ENCODE assay signal across 9 cellular contexts in the genomic region with DNA sequence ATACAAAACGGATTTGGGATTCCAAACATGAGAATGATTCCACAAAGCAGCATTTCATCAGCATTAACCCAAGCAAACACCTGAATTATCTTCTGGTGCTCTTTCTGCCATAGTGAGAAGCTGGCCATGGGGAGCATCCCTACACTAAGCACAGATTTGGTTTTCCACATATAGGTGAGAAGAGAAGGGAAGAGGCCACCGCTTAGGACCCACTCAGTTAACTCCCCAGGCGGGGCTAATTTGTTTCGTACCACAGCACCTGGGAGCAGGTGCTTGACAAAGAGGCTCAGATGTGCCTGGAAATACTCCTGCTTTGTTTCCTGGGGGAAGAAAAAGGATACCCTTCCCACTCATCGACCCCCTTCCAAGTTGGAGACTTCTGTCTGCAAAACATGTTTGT.
DNase-seq lines count a peak whose midpoint lies in the region; ATAC-seq and TF ChIP-seq lines count a peak whose summit lies in the region.
"Had no signal": no experiment of that assay in that cellular context is flagged by ENCODE, and none has a peak within 500 bp of the region (broad histone marks: within the 10 kb centered on the region; RNA-seq: fewer than 3 reads in every experiment).

No MANE protein-coding gene starts in this region.

- H3K4me2 ChIP-seq in GM23338, result no peak overlapping the region

- TF ChIP-seq CTCF in C4-2B (conservative IDR thresholded peaks at IDR 0.05) (no peak), GM23338 (conservative IDR thresholded peaks at IDR 0.05; ENCODE audit: low read depth in 2 of 2) (no peak), WERI-Rb-1 (IDR thresholded peaks at IDR 0.05; ENCODE audit: low read depth, low read length) (no peak), neural crest cell (conservative IDR thresholded peaks at IDR 0.05) (no peak)

- H3K9me3 ChIP-seq in WERI-Rb-1 (ENCODE audit: severe bottlenecking), result no peaks in the 10 kb centered on the region

- ATAC-seq in GM23338, result peak; percentile 58
- no peak for ATAC-seq in HG03135 (IDR thresholded peaks at IDR 0.05; ENCODE audit: unreplicated experiment)

- DNase-seq in GM23338 (ENCODE audit: low spot score) (no peak), WERI-Rb-1 (no peak), neural crest cell (ENCODE audit: low read depth, low spot score) (no peak), NCI-H2171 treated with DMSO at 0.1 percent for 48 hours (lab: John Stamatoyannopoulos, UW) (no peak), NCI-H1092 (lab: John Stamatoyannopoulos, UW) (no peak), foreskin melanocyte (no peak)
- DNase-seq: NK-92 treated with Interleukin-12 subunit alpha and Interleukin-12 subunit beta, amount 100 ng/mL, for 24 hours had no signal

- H3K4me3 Mint-ChIP-seq in GM23338 (no peak overlapping the region), neural crest cell (peak overlapping the region; percentile 40)

- H3K79me2 ChIP-seq in GM23338 (replicated peaks; ENCODE audit: insufficient read depth), result no peaks in the 10 kb centered on the region

- peak overlapping the region; percentile 52; the same call in 1 of the 2 replicates for H2AFZ ChIP-seq in GM23338

- H3K36me3 ChIP-seq in GM23338 (ENCODE audit: insufficient read depth) (no peaks in the 10 kb centered on the region), WERI-Rb-1 (no peaks in the 10 kb centered on the region)

- H3K36me3 Mint-ChIP-seq in GM23338 (ENCODE audit: low read depth) (no peaks in the 10 kb centered on the region), neural crest cell (ENCODE audit: low read depth) (no peaks in the 10 kb centered on the region)

- H3K4me1 Mint-ChIP-seq in GM23338 (peaks cover 11% of the 10 kb centered on the region), neural crest cell (peaks cover 55% of the 10 kb centered on the region)

- H3K9me2 ChIP-seq in GM23338 (ENCODE audit: insufficient read depth), result no peaks in the 10 kb centered on the region

- H3F3A ChIP-seq in GM23338 (replicated peaks; ENCODE audit: low read depth), result no peaks in the 10 kb centered on the region

- peaks cover 5% of the 10 kb centered on the region; the same call in 1 of the 2 replicates for H3K4me1 ChIP-seq in GM23338 (ENCODE audit: insufficient read depth)

- H3K27me3 Mint-ChIP-seq in GM23338 (ENCODE audit: insufficient read depth, low read depth, poor library complexity) (peaks cover 2% of the 10 kb centered on the region), neural crest cell (ENCODE audit: low read depth) (no peaks in the 10 kb centered on the region)

- no peaks in the 10 kb centered on the region; the same call in 1 of the 2 replicates for H4K20me1 ChIP-seq in GM23338 (replicated peaks; ENCODE audit: insufficient read depth)

- no peak overlapping the region for H3K27ac Mint-ChIP-seq in GM23338
- H3K27ac Mint-ChIP-seq in neural crest cell (ENCODE audit: unreplicated experiment), result peak overlapping the region; percentile 91

- H3K27ac ChIP-seq in C4-2B (peak overlapping the region; percentile 92), GM23338 (ENCODE audit: low read depth) (no peak overlapping the region), WERI-Rb-1 (peak overlapping the region; percentile 85)

- H3K4me3 ChIP-seq in GM23338 (no peak overlapping the region), WERI-Rb-1 (ENCODE audit: low read depth, low read length) (no peak overlapping the region)

- H3K27me3 ChIP-seq in GM23338 (ENCODE audit: insufficient read depth), result no peaks in the 10 kb centered on the region
- no peaks in the 10 kb centered on the region for H3K27me3 ChIP-seq in WERI-Rb-1 (ENCODE audit: insufficient read depth, low read depth, severe bottlenecking)

- no peaks in the 10 kb centered on the region for H3K9me3 Mint-ChIP-seq in GM23338
- H3K9me3 Mint-ChIP-seq in neural crest cell, result no peaks in the 10 kb centered on the region

TF ChIP-seq in GM23338, 12 proteins besides CTCF, POLR2A, EP300 and RAD21 (continues in another document):
- no peak for TF ChIP-seq POLR2AphosphoS5 (IDR thresholded peaks at IDR 0.05; ENCODE audit: low read depth)
- TF ChIP-seq, protein P1, sequence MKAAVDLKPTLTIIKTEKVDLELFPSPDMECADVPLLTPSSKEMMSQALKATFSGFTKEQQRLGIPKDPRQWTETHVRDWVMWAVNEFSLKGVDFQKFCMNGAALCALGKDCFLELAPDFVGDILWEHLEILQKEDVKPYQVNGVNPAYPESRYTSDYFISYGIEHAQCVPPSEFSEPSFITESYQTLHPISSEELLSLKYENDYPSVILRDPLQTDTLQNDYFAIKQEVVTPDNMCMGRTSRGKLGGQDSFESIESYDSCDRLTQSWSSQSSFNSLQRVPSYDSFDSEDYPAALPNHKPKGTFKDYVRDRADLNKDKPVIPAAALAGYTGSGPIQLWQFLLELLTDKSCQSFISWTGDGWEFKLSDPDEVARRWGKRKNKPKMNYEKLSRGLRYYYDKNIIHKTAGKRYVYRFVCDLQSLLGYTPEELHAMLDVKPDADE (IDR thresholded peaks at IDR 0.05), result no peak
- no peak for TF ChIP-seq EZH2 (IDR thresholded peaks at IDR 0.05; ENCODE audit: low read depth, unreplicated experiment)
- TF ChIP-seq STAT1 (IDR thresholded peaks at IDR 0.05; ENCODE audit: unreplicated experiment), result no peak
- no peak for TF ChIP-seq ZNF114 (CRISPR knock-in tag; IDR thresholded peaks at IDR 0.05)
- no peak for TF ChIP-seq CREB1 (CRISPR knock-in tag; IDR thresholded peaks at IDR 0.05; ENCODE audit: low read depth)
- no peak for TF ChIP-seq ZNF331 (CRISPR knock-in tag; IDR thresholded peaks at IDR 0.05; ENCODE audit: low read depth)
- TF ChIP-seq, protein P2, sequence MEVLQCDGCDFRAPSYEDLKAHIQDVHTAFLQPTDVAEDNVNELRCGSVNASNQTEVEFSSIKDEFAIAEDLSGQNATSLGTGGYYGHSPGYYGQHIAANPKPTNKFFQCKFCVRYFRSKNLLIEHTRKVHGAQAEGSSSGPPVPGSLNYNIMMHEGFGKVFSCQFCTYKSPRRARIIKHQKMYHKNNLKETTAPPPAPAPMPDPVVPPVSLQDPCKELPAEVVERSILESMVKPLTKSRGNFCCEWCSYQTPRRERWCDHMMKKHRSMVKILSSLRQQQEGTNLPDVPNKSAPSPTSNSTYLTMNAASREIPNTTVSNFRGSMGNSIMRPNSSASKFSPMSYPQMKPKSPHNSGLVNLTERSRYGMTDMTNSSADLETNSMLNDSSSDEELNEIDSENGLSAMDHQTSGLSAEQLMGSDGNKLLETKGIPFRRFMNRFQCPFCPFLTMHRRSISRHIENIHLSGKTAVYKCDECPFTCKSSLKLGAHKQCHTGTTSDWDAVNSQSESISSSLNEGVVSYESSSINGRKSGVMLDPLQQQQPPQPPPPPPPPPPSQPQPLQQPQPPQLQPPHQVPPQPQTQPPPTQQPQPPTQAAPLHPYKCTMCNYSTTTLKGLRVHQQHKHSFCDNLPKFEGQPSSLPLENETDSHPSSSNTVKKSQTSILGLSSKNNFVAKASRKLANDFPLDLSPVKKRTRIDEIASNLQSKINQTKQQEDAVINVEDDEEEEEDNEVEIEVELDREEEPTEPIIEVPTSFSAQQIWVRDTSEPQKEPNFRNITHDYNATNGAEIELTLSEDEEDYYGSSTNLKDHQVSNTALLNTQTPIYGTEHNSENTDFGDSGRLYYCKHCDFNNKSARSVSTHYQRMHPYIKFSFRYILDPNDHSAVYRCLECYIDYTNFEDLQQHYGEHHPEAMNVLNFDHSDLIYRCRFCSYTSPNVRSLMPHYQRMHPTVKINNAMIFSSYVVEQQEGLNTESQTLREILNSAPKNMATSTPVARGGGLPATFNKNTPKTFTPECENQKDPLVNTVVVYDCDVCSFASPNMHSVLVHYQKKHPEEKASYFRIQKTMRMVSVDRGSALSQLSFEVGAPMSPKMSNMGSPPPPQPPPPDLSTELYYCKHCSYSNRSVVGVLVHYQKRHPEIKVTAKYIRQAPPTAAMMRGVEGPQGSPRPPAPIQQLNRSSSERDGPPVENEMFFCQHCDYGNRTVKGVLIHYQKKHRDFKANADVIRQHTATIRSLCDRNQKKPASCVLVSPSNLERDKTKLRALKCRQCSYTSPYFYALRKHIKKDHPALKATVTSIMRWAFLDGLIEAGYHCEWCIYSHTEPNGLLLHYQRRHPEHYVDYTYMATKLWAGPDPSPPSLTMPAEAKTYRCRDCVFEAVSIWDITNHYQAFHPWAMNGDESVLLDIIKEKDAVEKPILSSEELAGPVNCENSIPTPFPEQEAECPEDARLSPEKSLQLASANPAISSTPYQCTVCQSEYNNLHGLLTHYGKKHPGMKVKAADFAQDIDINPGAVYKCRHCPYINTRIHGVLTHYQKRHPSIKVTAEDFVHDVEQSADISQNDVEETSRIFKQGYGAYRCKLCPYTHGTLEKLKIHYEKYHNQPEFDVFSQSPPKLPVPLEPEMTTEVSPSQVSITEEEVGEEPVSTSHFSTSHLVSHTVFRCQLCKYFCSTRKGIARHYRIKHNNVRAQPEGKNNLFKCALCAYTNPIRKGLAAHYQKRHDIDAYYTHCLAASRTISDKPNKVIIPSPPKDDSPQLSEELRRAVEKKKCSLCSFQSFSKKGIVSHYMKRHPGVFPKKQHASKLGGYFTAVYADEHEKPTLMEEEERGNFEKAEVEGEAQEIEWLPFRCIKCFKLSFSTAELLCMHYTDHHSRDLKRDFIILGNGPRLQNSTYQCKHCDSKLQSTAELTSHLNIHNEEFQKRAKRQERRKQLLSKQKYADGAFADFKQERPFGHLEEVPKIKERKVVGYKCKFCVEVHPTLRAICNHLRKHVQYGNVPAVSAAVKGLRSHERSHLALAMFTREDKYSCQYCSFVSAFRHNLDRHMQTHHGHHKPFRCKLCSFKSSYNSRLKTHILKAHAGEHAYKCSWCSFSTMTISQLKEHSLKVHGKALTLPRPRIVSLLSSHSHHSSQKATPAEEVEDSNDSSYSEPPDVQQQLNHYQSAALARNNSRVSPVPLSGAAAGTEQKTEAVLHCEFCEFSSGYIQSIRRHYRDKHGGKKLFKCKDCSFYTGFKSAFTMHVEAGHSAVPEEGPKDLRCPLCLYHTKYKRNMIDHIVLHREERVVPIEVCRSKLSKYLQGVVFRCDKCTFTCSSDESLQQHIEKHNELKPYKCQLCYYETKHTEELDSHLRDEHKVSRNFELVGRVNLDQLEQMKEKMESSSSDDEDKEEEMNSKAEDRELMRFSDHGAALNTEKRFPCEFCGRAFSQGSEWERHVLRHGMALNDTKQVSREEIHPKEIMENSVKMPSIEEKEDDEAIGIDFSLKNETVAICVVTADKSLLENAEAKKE (CRISPR knock-in tag; IDR thresholded peaks at IDR 0.05), result no peak
- no peak for TF ChIP-seq JUNB (IDR thresholded peaks at IDR 0.05; ENCODE audit: unreplicated experiment)
- no peak for TF ChIP-seq NANOG (IDR thresholded peaks at IDR 0.05; ENCODE audit: borderline replicate concordance)
- no peak for TF ChIP-seq EZH2phosphoT487 (IDR thresholded peaks at IDR 0.05; ENCODE audit: unreplicated experiment)
